19 cellular contexts compared by ENCODE assay signal in the genomic region with DNA sequence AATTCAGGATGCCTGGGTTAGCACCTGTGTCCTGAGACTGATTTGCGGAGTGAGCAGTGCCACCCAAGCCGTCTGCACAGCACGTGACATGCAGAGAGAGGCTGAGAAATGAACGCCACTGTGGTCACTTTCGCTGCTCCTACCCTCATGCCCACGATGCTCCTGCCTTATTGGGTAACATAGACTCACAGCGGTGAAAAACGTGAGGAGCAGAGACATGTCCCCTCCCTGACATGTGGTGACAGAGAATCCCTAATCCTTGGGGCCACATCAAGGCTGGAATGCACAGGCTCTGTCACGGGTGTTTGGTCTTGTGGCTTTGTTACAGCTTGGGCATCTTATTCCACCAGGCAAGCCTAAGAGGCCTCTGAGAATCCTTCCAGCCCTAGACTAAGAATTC. TPM values are rescaled to one million over a fixed set of nuclear protein-coding genes. Genes with fewer than 3 reads are reported as not detected.
DNase-seq lines count a peak whose midpoint lies in the region; TF ChIP-seq lines count a peak whose summit lies in the region.
"Had no signal": no experiment of that assay in that cellular context is flagged by ENCODE, and none has a peak within 500 bp of the region (broad histone marks: within the 10 kb centered on the region; RNA-seq: fewer than 3 reads in every experiment).

No MANE protein-coding gene starts in this region.

- no peaks in the 10 kb centered on the region for H3K4me1 Mint-ChIP-seq in chondrocyte (ENCODE audit: low read depth)
- peaks cover 25% of the 10 kb centered on the region for H3K4me1 Mint-ChIP-seq in neural progenitor cell
- H3K4me1 Mint-ChIP-seq: CD4-positive, CD25-positive, alpha-beta regulatory T cell; IgD-negative memory B cell had no signal

- peaks cover 29 to 87% (median 64%) of the 10 kb centered on the region in 10 experiments for H3K4me1 ChIP-seq in BLaER1 treated with 17β-estradiol and CSF1 and Interleukin-3, amounts not matched to agents 10 nM and 100 nM
- H3K4me1 ChIP-seq in neural progenitor cell: peaks cover 19% of the 10 kb centered on the region
- H3K4me1 ChIP-seq: SJSA1 had no signal

- no peak overlapping the region for H3K4me3 Mint-ChIP-seq in chondrocyte (ENCODE audit: unreplicated experiment)
- H3K4me3 Mint-ChIP-seq in neural progenitor cell: no peak overlapping the region
- H3K4me3 Mint-ChIP-seq: CD4-positive, CD25-positive, alpha-beta regulatory T cell; GM23338; IgD-negative memory B cell had no signal

- no peak overlapping the region for H2AFZ ChIP-seq in neural progenitor cell (replicated peaks)
- H2AFZ ChIP-seq: GM23338 had no signal

- TF ChIP-seq CTCF in chondrocyte (IDR thresholded peaks at IDR 0.05): no peak
- no peak for TF ChIP-seq CTCF in neural progenitor cell (IDR thresholded peaks at IDR 0.05)

- H3F3A ChIP-seq in neural progenitor cell (ENCODE audit: low read depth): peaks cover 6% of the 10 kb centered on the region

- H3K9me3 ChIP-seq in BLaER1 treated with 17β-estradiol and CSF1 and Interleukin-3, amounts not matched to agents 10 nM and 100 nM (replicated peaks in 1 of 11): no peaks in the 10 kb centered on the region
- no peaks in the 10 kb centered on the region for H3K9me3 ChIP-seq in neural progenitor cell (ENCODE audit: low read depth)
- H3K9me3 ChIP-seq: SJSA1 had no signal

- H3K27ac Mint-ChIP-seq in chondrocyte (ENCODE audit: unreplicated experiment) (no peak overlapping the region), neural progenitor cell (no peak overlapping the region)
- H3K27ac Mint-ChIP-seq: CD4-positive, CD25-positive, alpha-beta regulatory T cell; GM23338; IgD-negative memory B cell had no signal

- DNase-seq in MV-4-11 (lab: John Stamatoyannopoulos, UW) (peak; percentile 13), chondrocyte (ENCODE audit: low spot score) (peak; percentile 57), neural progenitor cell (ENCODE audit: low spot score) (peak; percentile 25), NOMO-1 (lab: John Stamatoyannopoulos, UW; ENCODE audit: unreplicated experiment in 2 of 2) (no peak), NCI-H345 treated with DMSO at 0.1 percent for 48 hours (lab: John Stamatoyannopoulos, UW; ENCODE audit: unreplicated experiment) (no peak), DMS114 treated with DMSO at 0.1 percent for 48 hours (lab: John Stamatoyannopoulos, UW; ENCODE audit: unreplicated experiment) (no peak), NCI-H2029 (lab: John Stamatoyannopoulos, UW) (no peak)
- DNase-seq: CD4-positive, CD25-positive, alpha-beta regulatory T cell; DMS79; NCI-H1694; NCI-H2081 treated with DMSO at 0.1 percent for 48 hours; SW 1271 had no signal

- H3K9me3 Mint-ChIP-seq in chondrocyte (ENCODE audit: low read depth): no peaks in the 10 kb centered on the region
- H3K9me3 Mint-ChIP-seq in neural progenitor cell: no peaks in the 10 kb centered on the region
- H3K9me3 Mint-ChIP-seq: CD4-positive, CD25-positive, alpha-beta regulatory T cell; GM23338 had no signal

- H3K36me3 Mint-ChIP-seq in chondrocyte (ENCODE audit: low read depth): peaks cover 7% of the 10 kb centered on the region
- H3K36me3 Mint-ChIP-seq in neural progenitor cell: peaks cover 5% of the 10 kb centered on the region
- H3K36me3 Mint-ChIP-seq: IgD-negative memory B cell had no signal

- no peaks in the 10 kb centered on the region for H3K27me3 Mint-ChIP-seq in chondrocyte (ENCODE audit: low read depth)
- H3K27me3 Mint-ChIP-seq in neural progenitor cell (ENCODE audit: insufficient read depth, low read depth): peaks cover 2% of the 10 kb centered on the region
- H3K27me3 Mint-ChIP-seq: CD4-positive, CD25-positive, alpha-beta regulatory T cell; IgD-negative memory B cell had no signal

- no peaks in the 10 kb centered on the region for H3K79me2 ChIP-seq in neural progenitor cell (ENCODE audit: low read depth)

- H3K36me3 ChIP-seq in BLaER1 treated with 17β-estradiol and CSF1 and Interleukin-3, amounts not matched to agents 10 nM and 100 nM: peaks cover 0 to 94% (median 0%) of the 10 kb centered on the region in 11 experiments; a peak in 5 of 22 replicates
- no peaks in the 10 kb centered on the region for H3K36me3 ChIP-seq in neural progenitor cell

- peak overlapping the region in 9 of 11 experiments; percentile 5 to 90 (median 85); a peak in 16 of 22 replicates for H3K4me2 ChIP-seq in BLaER1 treated with 17β-estradiol and CSF1 and Interleukin-3, amounts not matched to agents 10 nM and 100 nM
- no peak overlapping the region for H3K4me2 ChIP-seq in neural progenitor cell
- H3K4me2 ChIP-seq: GM23338 had no signal

- H3K4me3 ChIP-seq in BLaER1 treated with 17β-estradiol and CSF1 and Interleukin-3, amounts not matched to agents 10 nM and 100 nM: no peak overlapping the region
- H3K4me3 ChIP-seq in neural progenitor cell: no peak overlapping the region
- H3K4me3 ChIP-seq: GM12878, GM23338, SJSA1 had no signal

- H3K27ac ChIP-seq in BLaER1 treated with 17β-estradiol and CSF1 and Interleukin-3, amounts not matched to agents 10 nM and 100 nM: peak overlapping the region in 1 of 11 experiments; percentile 6; a peak in 2 of 22 replicates
- no peak overlapping the region for H3K27ac ChIP-seq in neural progenitor cell
- H3K27ac ChIP-seq: SJSA1 had no signal

- peak overlapping the region in 1 of 11 experiments; percentile 3; a peak in 1 of 22 replicates for H3K9ac ChIP-seq in BLaER1 treated with 17β-estradiol and CSF1 and Interleukin-3, amounts not matched to agents 10 nM and 100 nM
- H3K9ac ChIP-seq in neural progenitor cell: no peak overlapping the region

- peaks cover 0 to 64% (median 0%) of the 10 kb centered on the region in 11 experiments; a peak in 4 of 22 replicates for H4K20me1 ChIP-seq in BLaER1 treated with 17β-estradiol and CSF1 and Interleukin-3, amounts not matched to agents 10 nM and 100 nM
- H4K20me1 ChIP-seq in neural progenitor cell (ENCODE audit: low read depth): no peaks in the 10 kb centered on the region

- H3K27me3 ChIP-seq in BLaER1 treated with 17β-estradiol and CSF1 and Interleukin-3, amounts not matched to agents 10 nM and 100 nM: no peaks in the 10 kb centered on the region
- H3K27me3 ChIP-seq in neural progenitor cell: no peaks in the 10 kb centered on the region
- H3K27me3 ChIP-seq: SJSA1 had no signal

RNA-seq across cellular contexts. Expression of a gene that starts 52.1 kb away (rescaled TPM):
- total RNA-seq in chondrocyte (not detected in 3 replicates), neural progenitor cell (ENCODE audit: low replicate concordance) (not detected in 2 replicates)
- total RNA-seq: CD4-positive, CD25-positive, alpha-beta regulatory T cell; GM12878; M059J; NCI-H460; SJSA1 had no signal

Comparison
In these comparisons a context has a peak if more than half of its experiments do, and no peak if none do; other contexts are left out.
1. DNase-seq: peak in MV-4-11 (single experiment), chondrocyte (single experiment) and neural progenitor cell (single experiment); none in NOMO-1 (0 of 2), NCI-H345 treated with DMSO at 0.1 percent for 48 hours (single experiment), DMS114 treated with DMSO at 0.1 percent for 48 hours (single experiment) and NCI-H2029 (single experiment).